In genomic region chr2:134459706-134460406, GRCh38 we compare ENCODE assay signal across 1 cellular context.
TF ChIP-seq lines count a peak whose summit lies in the region.

No MANE protein-coding gene starts in this region.

TF ChIP-seq in HepG2, 621 proteins besides CTCF, POLR2A, EP300 and RAD21 (continued from another document):
- TF ChIP-seq ZBTB33 (CRISPR knock-in tag; IDR thresholded peaks at IDR 0.05) (peak; percentile 50; the same call in 1 of the 2 replicates), ZNF746 (CRISPR knock-in tag; IDR thresholded peaks at IDR 0.05) (no peak), AKAP8 (CRISPR knock-in tag; IDR thresholded peaks at IDR 0.05) (no peak), SNAI1 (CRISPR knock-in tag; IDR thresholded peaks at IDR 0.05; ENCODE audit: borderline replicate concordance) (peak; percentile 60; the same call in 1 of the 2 replicates), NR2F6 (IDR thresholded peaks at IDR 0.05) (peak; percentile 60; the same call in 1 of the 2 replicates), NR2F6 (CRISPR knock-in tag; IDR thresholded peaks at IDR 0.05) (peak; percentile 31; the same call in 1 of the 2 replicates), ZFX (CRISPR knock-in tag; IDR thresholded peaks at IDR 0.05; ENCODE audit: low read depth) (no peak), ZNF564 (CRISPR knock-in tag; IDR thresholded peaks at IDR 0.05) (no peak), HOXA5 (CRISPR knock-in tag; IDR thresholded peaks at IDR 0.05) (no peak), AGO1 (IDR thresholded peaks at IDR 0.05; ENCODE audit: low read depth, low read length, poor library complexity, severe bottlenecking) (peak; percentile 19), MXI1 (IDR thresholded peaks at IDR 0.05; ENCODE audit: borderline replicate concordance, low read depth, low read length) (0 out of 3 replicates have a peak, but pooled peaks have one; percentile 32), ZNF704 (CRISPR knock-in tag; IDR thresholded peaks at IDR 0.05; ENCODE audit: borderline replicate concordance) (0 out of 2 replicates have a peak, but pooled peaks have one; percentile 0), ZNF280B (CRISPR knock-in tag; IDR thresholded peaks at IDR 0.05; ENCODE audit: borderline replicate concordance) (peak; percentile 16; the same call in 1 of the 2 replicates), ZNF317 (CRISPR knock-in tag; IDR thresholded peaks at IDR 0.05) (0 out of 2 replicates have a peak, but pooled peaks have one; percentile 1), CENPT (CRISPR knock-in tag; IDR thresholded peaks at IDR 0.05; ENCODE audit: low read depth) (no peak), AGO2 (optimal IDR thresholded peaks at IDR 0.05; ENCODE audit: low read depth, low read length) (peak; percentile 63), MED8 (CRISPR knock-in tag; IDR thresholded peaks at IDR 0.05; ENCODE audit: insufficient replicate concordance) (peak; percentile 39), BORCS8-MEF2B (CRISPR knock-in tag; IDR thresholded peaks at IDR 0.05) (0 out of 2 replicates have a peak, but pooled peaks have one; percentile 13), PTBP1 (IDR thresholded peaks at IDR 0.05; ENCODE audit: low read depth, low read length, poor library complexity, severe bottlenecking) (no peak)
